9 cellular contexts compared by ENCODE assay signal in genomic region chr6:90179190-90180169, GRCh38.
A peak's percentile ranks its signal among the peaks of the same experiment; 100 is the strongest.
DNase-seq lines count a peak whose midpoint lies in the region; ATAC-seq and TF ChIP-seq lines count a peak whose summit lies in the region.
"Had no signal": no experiment of that assay in that cellular context is flagged by ENCODE, and none has a peak within 500 bp of the region (broad histone marks: within the 10 kb centered on the region; RNA-seq: fewer than 3 reads in every experiment).

No MANE protein-coding gene starts in this region.

- CTCF ChIA-PET in Panc1 (lab: Charles Lee): no interaction called here

- H3K9me3 ChIP-seq in Panc1 (ENCODE audit: control insufficient read depth, insufficient read depth, low read depth, low read length) (no peaks in the 10 kb centered on the region), esophagus squamous epithelium (no peaks in the 10 kb centered on the region), upper lobe of right lung (no peaks in the 10 kb centered on the region)

- WGBS in esophagus squamous epithelium, 2 donors: 93% methylated on average over 1 of the region's 1 CpG

- no peaks in the 10 kb centered on the region for H3K36me3 ChIP-seq in Panc1 (ENCODE audit: control insufficient read depth, insufficient read depth, low read length)
- H3K36me3 ChIP-seq in esophagus squamous epithelium: no peaks in the 10 kb centered on the region
- no peaks in the 10 kb centered on the region for H3K36me3 ChIP-seq in upper lobe of right lung

- no peaks in the 10 kb centered on the region for H3K36me3 Mint-ChIP-seq in natural killer cell
- H3K36me3 Mint-ChIP-seq in natural killer cell treated with Interleukin-12 subunit alpha and Interleukin-12 subunit beta and Interleukin-15 and Interleukin-18, amount 100 ng/mL, for 72 hours: no peaks in the 10 kb centered on the region

- no peak overlapping the region for H3K4me3 Mint-ChIP-seq in natural killer cell
- no peak overlapping the region for H3K4me3 Mint-ChIP-seq in natural killer cell treated with Interleukin-12 subunit alpha and Interleukin-12 subunit beta and Interleukin-15 and Interleukin-18, amount 100 ng/mL, for 72 hours

- no peaks in the 10 kb centered on the region for H3K27me3 Mint-ChIP-seq in natural killer cell (ENCODE audit: low read depth in 2 of 2)
- H3K27me3 Mint-ChIP-seq in natural killer cell treated with Interleukin-12 subunit alpha and Interleukin-12 subunit beta and Interleukin-15 and Interleukin-18, amount 100 ng/mL, for 72 hours: peaks cover 0 to 2% of the 10 kb centered on the region in 2 donors

- ATAC-seq in natural killer cell (no peak), Panc1 (no peak), upper lobe of right lung (no peak), HG02852 (IDR thresholded peaks at IDR 0.05; ENCODE audit: unreplicated experiment) (no peak)
- ATAC-seq in natural killer cell treated with Interleukin-12 subunit alpha and Interleukin-12 subunit beta and Interleukin-15 and Interleukin-18, amount 100 ng/mL, for 72 hours: no peak

- H3K4me1 ChIP-seq in Panc1 (ENCODE audit: control insufficient read depth, insufficient read depth, low read length) (no peaks in the 10 kb centered on the region), esophagus squamous epithelium (peaks cover 0 to 25% (median 19%) of the 10 kb centered on the region in 3 donors), upper lobe of right lung (peaks cover 23% of the 10 kb centered on the region)

- TF ChIP-seq POLR2A in esophagus squamous epithelium (IDR thresholded peaks at IDR 0.05): no peak

- no peaks in the 10 kb centered on the region for H3K9me3 Mint-ChIP-seq in natural killer cell
- H3K9me3 Mint-ChIP-seq in natural killer cell treated with Interleukin-12 subunit alpha and Interleukin-12 subunit beta and Interleukin-15 and Interleukin-18, amount 100 ng/mL, for 72 hours: no peaks in the 10 kb centered on the region

- POLR2A ChIA-PET in Panc1 (lab: Charles Lee): no interaction called here

- peaks cover 27 to 39% of the 10 kb centered on the region in 2 donors for H3K4me1 Mint-ChIP-seq in natural killer cell
- peaks cover 26 to 32% of the 10 kb centered on the region in 2 donors for H3K4me1 Mint-ChIP-seq in natural killer cell treated with Interleukin-12 subunit alpha and Interleukin-12 subunit beta and Interleukin-15 and Interleukin-18, amount 100 ng/mL, for 72 hours (ENCODE audit: low read depth in 2 of 2)

- no peak overlapping the region for H3K27ac Mint-ChIP-seq in natural killer cell
- no peak overlapping the region for H3K27ac Mint-ChIP-seq in natural killer cell treated with Interleukin-12 subunit alpha and Interleukin-12 subunit beta and Interleukin-15 and Interleukin-18, amount 100 ng/mL, for 72 hours

- H3K4me3 ChIP-seq in Panc1 (ENCODE audit: low read depth in 2 of 2, low read length in 2 of 2) (no peak overlapping the region), esophagus squamous epithelium (no peak overlapping the region), upper lobe of right lung (no peak overlapping the region)

- no peak for DNase-seq in natural killer cell
- no peak for DNase-seq in natural killer cell treated with Interleukin-12 subunit alpha and Interleukin-12 subunit beta and Interleukin-15 and Interleukin-18, amount 100 ng/mL, for 72 hours (ENCODE audit: low spot score)
- DNase-seq in Panc1 (ENCODE audit: low read depth, low spot score): no peak
- DNase-seq in esophagus squamous epithelium (lab: John Stamatoyannopoulos, UW): no peak
- no peak for DNase-seq in upper lobe of right lung
- no peak for DNase-seq in GOT3 (lab: John Stamatoyannopoulos, UW)
- DNase-seq in HuH-7.5 (ENCODE audit: low spot score): no peak
- DNase-seq: GF-D8 had no signal

- TF ChIP-seq CTCF in natural killer cell (IDR thresholded peaks at IDR 0.05) (peak; percentile 76), Panc1 (IDR thresholded peaks at IDR 0.05) (peak; percentile 50; the same call in 1 of the 2 replicates), esophagus squamous epithelium (IDR thresholded peaks at IDR 0.05) (peak in 4 of 6 experiments; percentile 6 to 51 (median 26)), upper lobe of right lung (IDR thresholded peaks at IDR 0.05) (peak; percentile 55)

- H3K27ac ChIP-seq in Panc1 (ENCODE audit: low read length) (no peak overlapping the region), esophagus squamous epithelium (no peak overlapping the region), upper lobe of right lung (no peak overlapping the region)

- BruUV-seq in Panc1 (replicated peaks; lab: Mats Ljungman, UMichigan): no TSS peak

- in situ Hi-C loops in Panc1 (cut with HindIII; ENCODE audit: low pct_unique_long_range_greater_than_20kb, low sequenced_read_pairs): no loop called here

- intact Hi-C loops in natural killer cell (cut with micrococcal nuclease) (loop anchor here (1.0 to 10.0 kb wide), 5 partner anchors 67 to 239 kb away; no protein-coding TSS in a partner anchor), Panc1 (cut with micrococcal nuclease; ENCODE audit: unreplicated experiment) (no loop called here), esophagus squamous epithelium (cut with DNase I) (no loop called here), upper lobe of right lung (cut with DNase I) (no loop called here)

- H3K27me3 ChIP-seq in Panc1 (ENCODE audit: control insufficient read depth, insufficient read depth, low read length): no peaks in the 10 kb centered on the region
- no peaks in the 10 kb centered on the region for H3K27me3 ChIP-seq in esophagus squamous epithelium
- no peaks in the 10 kb centered on the region for H3K27me3 ChIP-seq in upper lobe of right lung

Comparison
In these comparisons a context has a peak if more than half of its experiments do, and no peak if none do; other contexts are left out.
1. CTCF ChIP-seq: peak in every context shown above with its lines; median percentile 76 in natural killer cell; 55 in upper lobe of right lung; 50 in Panc1; 26 in esophagus squamous epithelium.